In genomic region chr7:99805641-99806040, GRCh38 we compare ENCODE assay signal across 27 cellular contexts. TPM values are rescaled to one million over a fixed set of nuclear protein-coding genes. Genes with fewer than 3 reads are reported as not detected.
DNase-seq lines count a peak whose midpoint lies in the region; ATAC-seq, FAIRE-seq and TF ChIP-seq lines count a peak whose summit lies in the region.
"Had no signal": no experiment of that assay in that cellular context is flagged by ENCODE, and none has a peak within 500 bp of the region (broad histone marks: within the 10 kb centered on the region; RNA-seq: fewer than 3 reads in every experiment).

No MANE protein-coding gene starts in this region.

- RAD21 ChIA-PET in HCT116 (lab: Charles Lee; ENCODE audit: low non-redundant PET in 1 of 2, low total read pairs in 2 of 2, uncharacterized antibody in 2 of 2, unreplicated experiment in 2 of 2) = no interaction called here

- TF ChIP-seq EP300 in A549 (IDR thresholded peaks at IDR 0.05) (no peak), K562 (IDR thresholded peaks at IDR 0.05; ENCODE audit: low read length) (no peak)

- FAIRE-seq in A549 (lab: Jason Lieb, UNC) (peak; percentile 61), K562 (lab: Jason Lieb, UNC) (no peak)
- FAIRE-seq: D721Med, GM12878, GM12892 had no signal

- no peaks in the 10 kb centered on the region for H3K79me2 ChIP-seq in HCT116 (ENCODE audit: insufficient read depth, low read length)
- H3K79me2 ChIP-seq in K562 (ENCODE audit: control insufficient read depth, insufficient read depth, low read length) = no peaks in the 10 kb centered on the region

- peaks cover 0 to 27% (median 12%) of the 10 kb centered on the region in 8 donors for H3K9me3 Mint-ChIP-seq in CD4-positive, alpha-beta memory T cell
- H3K9me3 Mint-ChIP-seq: CD8-positive, alpha-beta T cell had no signal

- POLR2A ChIA-PET in A549 (lab: Yijun Ruan, JAX) = no interaction called here
- POLR2A ChIA-PET in HCT116 (lab: Charles Lee) = no interaction called here
- POLR2A ChIA-PET in K562 (lab: Yijun Ruan, JAX) = interaction anchor here (1.1 to 1.3 kb wide), 2 partner anchors 12 to 28 kb away, joined by 3 read pairs; no protein-coding TSS in a partner anchor
- POLR2A ChIA-PET in CD4-positive, alpha-beta memory T cell (lab: Charles Lee; ENCODE audit: partially characterized antibody) = no interaction called here

- H3K9ac ChIP-seq in HCT116 (ENCODE audit: low read length) (no peak overlapping the region), K562 (ENCODE audit: insufficient read depth in 1 of 2, low read depth in 2 of 2, low read length in 2 of 2) (no peak overlapping the region)
- H3K9ac ChIP-seq: BLaER1 had no signal

- H2AFZ ChIP-seq in HCT116 (ENCODE audit: low read depth, low read length, poor library complexity, severe bottlenecking) (no peak overlapping the region), K562 (ENCODE audit: low read depth, low read length) (no peak overlapping the region)

- no peak overlapping the region for H3K4me3 ChIP-seq in A549
- no peak overlapping the region for H3K4me3 ChIP-seq in HCT116 (replicated peaks in 1 of 2; ENCODE audit: low read depth in 1 of 2, low read length in 2 of 2)
- H3K4me3 ChIP-seq in K562 = no peak overlapping the region
- no peak overlapping the region for H3K4me3 ChIP-seq in CD4-positive, alpha-beta memory T cell (ENCODE audit: low read length in 2 of 2)
- H3K4me3 ChIP-seq: BLaER1, GM12878 had no signal

- H3K36me3 ChIP-seq in HCT116 (ENCODE audit: control insufficient read depth in 1 of 2, insufficient read depth in 2 of 2, low read length in 2 of 2) = no peaks in the 10 kb centered on the region
- no peaks in the 10 kb centered on the region for H3K36me3 ChIP-seq in K562 (ENCODE audit: control insufficient read depth, insufficient read depth, low read length)
- H3K36me3 ChIP-seq in CD4-positive, alpha-beta memory T cell (ENCODE audit: insufficient read depth, low read length) = no peaks in the 10 kb centered on the region
- H3K36me3 ChIP-seq: BE2C, BLaER1 had no signal

- TF ChIP-seq CTCF in A549 (IDR thresholded peaks at IDR 0.05) (no peak), HCT116 (IDR thresholded peaks at IDR 0.05 in 2 of 3, conservative IDR thresholded peaks at IDR 0.05 in 1 of 3; ENCODE audit: borderline replicate concordance in 1 of 3, insufficient read depth in 1 of 3, low read depth in 2 of 3, low read length in 2 of 3) (no peak), K562 (IDR thresholded peaks at IDR 0.05 in 2 of 3, conservative IDR thresholded peaks at IDR 0.05 in 1 of 3; ENCODE audit: insufficient read depth in 2 of 3, low read depth in 1 of 3, low read length in 3 of 3) (no peak)

- no peak overlapping the region for H3K27ac Mint-ChIP-seq in CD4-positive, alpha-beta memory T cell
- H3K27ac Mint-ChIP-seq: CD14-positive monocyte; CD4-positive, CD25-positive, alpha-beta regulatory T cell; CD8-positive, alpha-beta T cell had no signal

- H3K27me3 Mint-ChIP-seq in CD4-positive, alpha-beta memory T cell = peaks cover 34 to 42% of the 10 kb centered on the region in 2 donors

- ATAC-seq in A549 (no peak), HCT116 (no peak), K562 (no peak), HG02973 (IDR thresholded peaks at IDR 0.05; ENCODE audit: unreplicated experiment) (no peak), GM21381 (IDR thresholded peaks at IDR 0.05; ENCODE audit: unreplicated experiment) (no peak)
- ATAC-seq: CD8-positive, alpha-beta T cell; GM12878 had no signal

- intact Hi-C loops in HCT116 (cut with micrococcal nuclease) (no loop called here), K562 (cut with micrococcal nuclease) (no loop called here)
- intact Hi-C loops in CD4-positive, alpha-beta memory T cell (cut with micrococcal nuclease) = no loop called here

- TF ChIP-seq POLR2A in A549 (IDR thresholded peaks at IDR 0.05; ENCODE audit: low read length) (no peak), HCT116 (IDR thresholded peaks at IDR 0.05; ENCODE audit: borderline replicate concordance, extremely low read depth, insufficient read depth, insufficient read length) (no peak), K562 (conservative IDR thresholded peaks at IDR 0.05) (no peak)

- DNase-seq in A549 (ENCODE audit: low read depth in 1 of 2, low spot score in 1 of 2) (no peak), HCT116 (ENCODE audit: low read depth, low spot score) (no peak), K562 (ENCODE audit: extremely low read depth in 1 of 4, low spot score in 3 of 4) (no peak)
- DNase-seq in CD4-positive, alpha-beta memory T cell = no peak
- DNase-seq: ACHN; BE2C; C1 segment of cervical spinal cord; Caco-2; Calu3; CD4-positive, CD25-positive, alpha-beta regulatory T cell; CD8-positive, alpha-beta T cell; DMS79 treated with DMSO at 0.1 percent for 48 hours; EL; GDM1 had no signal

- H3K27ac ChIP-seq in A549 = no peak overlapping the region
- no peak overlapping the region for H3K27ac ChIP-seq in HCT116 (ENCODE audit: low read depth, low read length)
- H3K27ac ChIP-seq in K562 (ENCODE audit: extremely low read depth, low read depth, low read length) = no peak overlapping the region
- H3K27ac ChIP-seq in CD4-positive, alpha-beta memory T cell (ENCODE audit: low read depth, low read length) = no peak overlapping the region
- H3K27ac ChIP-seq: 22Rv1, BLaER1 had no signal

- WGBS in A549 (ENCODE audit: missing lambda C conversion rate) = 10% methylated on average over 2 of the region's 2 CpGs
- 56% methylated on average over 2 of the region's 2 CpGs for WGBS in K562 (ENCODE audit: insufficient coverage, low coverage, missing lambda C conversion rate)

- in situ Hi-C loops in K562 (cut with MboI) = no loop called here

- H3K9me3 ChIP-seq in A549 (peaks cover 26% of the 10 kb centered on the region), HCT116 (ENCODE audit: control insufficient read depth in 1 of 2, insufficient read depth in 1 of 2, low read depth in 1 of 2, low read length in 2 of 2) (no peaks in the 10 kb centered on the region), K562 (replicated peaks; ENCODE audit: control insufficient read depth, insufficient read depth, low read depth, low read length) (peaks cover 5% of the 10 kb centered on the region)
- H3K9me3 ChIP-seq in CD4-positive, alpha-beta memory T cell (ENCODE audit: control insufficient read depth in 1 of 2, low read length in 2 of 2) = no peaks in the 10 kb centered on the region
- H3K9me3 ChIP-seq: BE2C had no signal

- H3K4me1 ChIP-seq in A549 = no peaks in the 10 kb centered on the region
- H3K4me1 ChIP-seq in HCT116 (ENCODE audit: control insufficient read depth in 1 of 2, insufficient read depth in 2 of 2, low read length in 2 of 2) = no peaks in the 10 kb centered on the region
- peaks cover 15 to 23% of the 10 kb centered on the region in 2 experiments; a peak in 4 of 5 replicates for H3K4me1 ChIP-seq in K562 (replicated peaks in 1 of 2; ENCODE audit: control insufficient read depth in 2 of 2, insufficient read depth in 2 of 2, low read length in 2 of 2)
- no peaks in the 10 kb centered on the region for H3K4me1 ChIP-seq in CD4-positive, alpha-beta memory T cell (ENCODE audit: insufficient read depth, low read length)
- H3K4me1 ChIP-seq: BE2C, BLaER1, Caco-2 had no signal

- H4K20me1 ChIP-seq in HCT116 (ENCODE audit: insufficient read depth) (no peaks in the 10 kb centered on the region), K562 (replicated peaks; ENCODE audit: control insufficient read depth, insufficient read depth, low read length) (no peaks in the 10 kb centered on the region)
- H4K20me1 ChIP-seq: BLaER1 had no signal

- no peak overlapping the region for H3K4me3 Mint-ChIP-seq in CD4-positive, alpha-beta memory T cell
- H3K4me3 Mint-ChIP-seq: CD14-positive monocyte; CD4-positive, CD25-positive, alpha-beta regulatory T cell; CD8-positive, alpha-beta T cell had no signal

- H3K9me2 ChIP-seq in HCT116 (ENCODE audit: insufficient read depth) = no peaks in the 10 kb centered on the region

- no peaks in the 10 kb centered on the region for H3K36me3 Mint-ChIP-seq in CD4-positive, alpha-beta memory T cell
- H3K36me3 Mint-ChIP-seq: CD14-positive monocyte; CD4-positive, CD25-positive, alpha-beta regulatory T cell; CD8-positive, alpha-beta T cell had no signal

- CTCF ChIA-PET in A549 (lab: Yijun Ruan, JAX) = interaction anchor here (0.6 kb wide), 1 partner anchor 247 kb away, joined by 3 read pairs; no protein-coding TSS in a partner anchor
- CTCF ChIA-PET in HCT116 (lab: Charles Lee) = no interaction called here
- CTCF ChIA-PET in K562 (lab: Yijun Ruan, JAX; ENCODE audit: low intra/inter-chr PET ratio) = no interaction called here
- CTCF ChIA-PET in CD4-positive, alpha-beta memory T cell (lab: Charles Lee; ENCODE audit: partially characterized antibody) = no interaction called here

- TF ChIP-seq RAD21 in A549 (conservative IDR thresholded peaks at IDR 0.05 in 1 of 2, IDR thresholded peaks at IDR 0.05 in 1 of 2) (no peak), HCT116 (IDR thresholded peaks at IDR 0.05; ENCODE audit: low read depth) (no peak), K562 (CRISPR knock-in tag; conservative IDR thresholded peaks at IDR 0.05 in 1 of 2, IDR thresholded peaks at IDR 0.05 in 1 of 2) (no peak)

- H3K27me3 ChIP-seq in HCT116 (ENCODE audit: insufficient read depth, low read length) = no peaks in the 10 kb centered on the region
- H3K27me3 ChIP-seq in K562 (ENCODE audit: control insufficient read depth in 2 of 2, insufficient read depth in 2 of 2, low read length in 2 of 2) = no peaks in the 10 kb centered on the region
- no peaks in the 10 kb centered on the region for H3K27me3 ChIP-seq in CD4-positive, alpha-beta memory T cell (ENCODE audit: insufficient read depth, low read length)
- H3K27me3 ChIP-seq: BLaER1 had no signal

- H3K4me1 Mint-ChIP-seq in CD4-positive, alpha-beta memory T cell = no peaks in the 10 kb centered on the region
- H3K4me1 Mint-ChIP-seq: CD14-positive monocyte; CD4-positive, CD25-positive, alpha-beta regulatory T cell had no signal

- H3K4me2 ChIP-seq in A549 = no peak overlapping the region
- no peak overlapping the region for H3K4me2 ChIP-seq in HCT116 (ENCODE audit: low read length)
- H3K4me2 ChIP-seq in K562 (ENCODE audit: insufficient read depth, low read length) = no peak overlapping the region
- H3K4me2 ChIP-seq: BLaER1 had no signal

- BruUV-seq in HCT116 (replicated peaks; lab: Mats Ljungman, UMichigan) (no TSS peak), K562 (replicated peaks; lab: Mats Ljungman, UMichigan) (no TSS peak)

- H3K9me1 ChIP-seq in K562 (ENCODE audit: control insufficient read depth, insufficient read depth, low read length) = no peaks in the 10 kb centered on the region

RNA-seq across cellular contexts. Expression of gene CYP3A4, which starts 21.7 kb away (rescaled TPM):
- polyA plus RNA-seq in A549 (2011; rRNA removed) (not detected in 2 replicates), A549 (2017; fragmentation: RNase III; extraction: RNeasy Plus Mini Kit Qiagen cat#74134 plus additional on column Dnase treatment) (0.03 TPM in 1 of 3 replicates, not detected in the others), K562 (2011; rRNA removed) (not detected in 2 replicates), K562 (2014; fragmentation: Illumina TruSeq; extraction: Trizol) (not detected in 2 replicates), K562 (2014; fragmentation: Nextera tagmentation; extraction: Ambion mirVana) (under 1 TPM in 1 of 2 experiments, not detected in 1; 0.08 TPM), K562 (2014; rRNA removed) (not detected in 2 replicates)
- polyA plus RNA-seq in A549 (2012; cell fraction: cytosol; rRNA removed) = not detected in 2 replicates
- polyA plus RNA-seq in A549 (2012; cell fraction: nucleus; rRNA removed) = not detected in 2 replicates
- not detected in 2 replicates for polyA minus RNA-seq in A549 (2011; rRNA and poly(A)+ RNA removed)
- total RNA-seq in HCT116 (2021; ENCODE audit: unreplicated experiment) (0.25 TPM), K562 (2014; rRNA removed) (not detected in 2 replicates), K562 (2014; rRNA removed; fragmentation: Illumina TruSeq; extraction: Trizol) (not detected in 2 replicates), K562 (2015; rRNA removed; fragmentation: Illumina TruSeq; extraction: Trizol) (not detected in 2 replicates), K562 (2021) (0.07 and 0.18 TPM in 2 replicates)
- not detected in 2 replicates for polyA plus RNA-seq in HCT116 (2012)
- total RNA-seq in K562 (2011; cell fraction: chromatin; rRNA removed; ENCODE audit: low replicate concordance) = not detected in 2 replicates
- not detected in 2 replicates for total RNA-seq in K562 (2011; cell fraction: nucleolus; rRNA removed)
- not detected in 2 replicates for total RNA-seq in K562 (2011; cell fraction: nucleoplasm; rRNA removed)
- not detected in 2 replicates for polyA plus RNA-seq in K562 (2011; cell fraction: cytosol; rRNA removed)
- not detected in 2 replicates for polyA plus RNA-seq in K562 (2011; cell fraction: nucleus; rRNA removed)
- not detected in 2 replicates for polyA plus RNA-seq in K562 (2012)
- not detected in 2 replicates for polyA minus RNA-seq in K562 (2011; rRNA and poly(A)+ RNA removed)
- polyA minus RNA-seq in K562 (2011; cell fraction: cytosol; rRNA and poly(A)+ RNA removed) = not detected in 2 replicates
- not detected in 2 replicates for polyA minus RNA-seq in K562 (2011; cell fraction: nucleus; rRNA and poly(A)+ RNA removed)
- not detected for total RNA-seq in CD4-positive, alpha-beta memory T cell
- polyA plus RNA-seq in CD4-positive, alpha-beta memory T cell = not detected
- total RNA-seq: A172; A673; Caco-2; Calu3; CD4-positive, CD25-positive, alpha-beta regulatory T cell; CD8-positive, alpha-beta T cell; G401 had no signal
- polyA plus RNA-seq: AG04450; CD14-positive monocyte; CD4-positive, CD25-positive, alpha-beta regulatory T cell had no signal

RNA-seq across cellular contexts. Expression of gene CYP3A43, which starts 22.2 kb away (rescaled TPM):
- polyA plus RNA-seq in A549 (2011; rRNA removed) = not detected in 2 replicates
- polyA plus RNA-seq in A549 (2012; cell fraction: cytosol; rRNA removed) = not detected in 2 replicates
- polyA plus RNA-seq in A549 (2012; cell fraction: nucleus; rRNA removed) = not detected in 2 replicates
- polyA plus RNA-seq in A549 (2017; fragmentation: RNase III; extraction: RNeasy Plus Mini Kit Qiagen cat#74134 plus additional on column Dnase treatment) = not detected in 3 replicates
- polyA minus RNA-seq in A549 (2011; rRNA and poly(A)+ RNA removed) = not detected in 2 replicates
- total RNA-seq in HCT116 (2021; ENCODE audit: unreplicated experiment) = not detected
- not detected in 2 replicates for polyA plus RNA-seq in HCT116 (2012)
- total RNA-seq in K562 (2011; cell fraction: chromatin; rRNA removed; ENCODE audit: low replicate concordance) = not detected in 2 replicates
- not detected in 2 replicates for total RNA-seq in K562 (2011; cell fraction: nucleolus; rRNA removed)
- total RNA-seq in K562 (2011; cell fraction: nucleoplasm; rRNA removed) = not detected in 2 replicates
- not detected in 2 replicates for total RNA-seq in K562 (2014; rRNA removed)
- total RNA-seq in K562 (2014; rRNA removed; fragmentation: Illumina TruSeq; extraction: Trizol) = not detected in 2 replicates
- not detected in 2 replicates for total RNA-seq in K562 (2015; rRNA removed; fragmentation: Illumina TruSeq; extraction: Trizol)
- not detected in 2 replicates for total RNA-seq in K562 (2021)
- polyA plus RNA-seq in K562 (2011; rRNA removed) = 0.05 TPM in 1 of 2 replicates, not detected in the other
- 0.12 TPM in 1 of 2 replicates, not detected in the other for polyA plus RNA-seq in K562 (2011; cell fraction: cytosol; rRNA removed)
- 0.13 TPM in 1 of 2 replicates, not detected in the other for polyA plus RNA-seq in K562 (2011; cell fraction: nucleus; rRNA removed)
- polyA plus RNA-seq in K562 (2012) = 0.11 TPM in 1 of 2 replicates, not detected in the other
- not detected in 2 replicates for polyA plus RNA-seq in K562 (2014; fragmentation: Illumina TruSeq; extraction: Trizol)
- not detected for polyA plus RNA-seq in K562 (2014; fragmentation: Nextera tagmentation; extraction: Ambion mirVana)
- polyA plus RNA-seq in K562 (2014; rRNA removed) = not detected in 2 replicates
- not detected in 2 replicates for polyA minus RNA-seq in K562 (2011; rRNA and poly(A)+ RNA removed)
- polyA minus RNA-seq in K562 (2011; cell fraction: cytosol; rRNA and poly(A)+ RNA removed) = not detected in 2 replicates
- polyA minus RNA-seq in K562 (2011; cell fraction: nucleus; rRNA and poly(A)+ RNA removed) = not detected in 2 replicates
- not detected for total RNA-seq in CD4-positive, alpha-beta memory T cell
- polyA plus RNA-seq in CD4-positive, alpha-beta memory T cell = not detected
- total RNA-seq: A172; A673; Caco-2; Calu3; CD4-positive, CD25-positive, alpha-beta regulatory T cell; CD8-positive, alpha-beta T cell; Daoy; G401; GM12878 had no signal
- polyA plus RNA-seq: AG04450; CD14-positive monocyte; CD4-positive, CD25-positive, alpha-beta regulatory T cell had no signal

Comparison
In these comparisons a context has a peak if more than half of its experiments do, and no peak if none do; other contexts are left out.
1. Of the 35 proteins assayed by ChIP-seq in both K562 and A549: peak only in K562: HDAC2; only in A549: none; in both: none; in neither: 33; mixed calls (peak in some experiments, not most) for 1.